ENCODE assay signal across 8 cellular contexts in the genomic region with DNA sequence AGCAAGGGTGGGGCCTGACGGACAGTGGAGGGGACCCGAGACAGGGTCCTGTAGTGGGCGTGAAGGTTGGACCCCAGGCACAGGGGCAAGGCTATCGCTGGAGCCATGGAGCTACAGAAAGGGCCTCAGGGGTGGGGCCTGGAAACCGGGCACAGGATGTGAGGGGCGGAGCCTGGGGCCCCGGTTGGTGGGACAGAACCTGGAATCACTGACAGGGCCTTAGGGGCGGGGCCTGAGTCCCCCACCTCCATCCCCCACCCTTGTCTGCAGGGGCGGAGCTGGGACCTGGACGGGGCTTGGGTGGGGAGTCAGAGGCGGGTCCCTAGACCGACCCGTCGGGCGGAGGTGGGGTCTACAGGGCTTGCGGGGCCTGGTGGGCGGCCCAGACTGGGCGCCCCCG. TPM values are rescaled to one million over a fixed set of nuclear protein-coding genes. Genes with fewer than 3 reads are reported as not detected.
DNase-seq lines count a peak whose midpoint lies in the region; ATAC-seq lines count a peak whose summit lies in the region.
"Had no signal": no experiment of that assay in that cellular context is flagged by ENCODE, and none has a peak within 500 bp of the region (broad histone marks: within the 10 kb centered on the region; RNA-seq: fewer than 3 reads in every experiment).

No MANE protein-coding gene starts in this region.

- intact Hi-C loops in sciatic nerve (cut with DNase I), result no loop called here

- H3K4me1 Mint-ChIP-seq in activated T-cell treated with anti-CD3 and anti-CD28 coated beads, Interleukin-2, amount 50 U/mL, for 24 hours (ENCODE audit: low read depth), result peaks cover 34% of the 10 kb centered on the region

- no peaks in the 10 kb centered on the region for H3K9me3 Mint-ChIP-seq in activated T-cell treated with anti-CD3 and anti-CD28 coated beads, Interleukin-2, amount 50 U/mL, for 24 hours

- DNase-seq in NCI-H1092 treated with DMSO at 0.1 percent for 48 hours (lab: John Stamatoyannopoulos, UW) (peak; percentile 28), hypothalamus (lab: John Stamatoyannopoulos, UW) (peak in 28 of 51 donors; percentile 6 to 55 (median 32)), sciatic nerve (ENCODE audit: low spot score) (peak; percentile 85), RPMI8226 (no peak)
- peak; percentile 60 for DNase-seq in activated T-cell treated with anti-CD3 and anti-CD28 coated beads, Interleukin-2, amount 50 U/mL, for 24 hours

- H3K27me3 Mint-ChIP-seq in activated T-cell treated with anti-CD3 and anti-CD28 coated beads, Interleukin-2, amount 50 U/mL, for 24 hours, result no peaks in the 10 kb centered on the region

- H3K4me3 Mint-ChIP-seq in activated T-cell treated with anti-CD3 and anti-CD28 coated beads, Interleukin-2, amount 50 U/mL, for 24 hours, result no peak overlapping the region

- ATAC-seq in sciatic nerve, result peak; percentile 80
- ATAC-seq in GM18511 (IDR thresholded peaks at IDR 0.05; ENCODE audit: unreplicated experiment), result no peak
- no peak for ATAC-seq in GM19452 (IDR thresholded peaks at IDR 0.05; ENCODE audit: unreplicated experiment)

- H3K36me3 Mint-ChIP-seq in activated T-cell treated with anti-CD3 and anti-CD28 coated beads, Interleukin-2, amount 50 U/mL, for 24 hours (ENCODE audit: low read depth), result peaks cover 36% of the 10 kb centered on the region

- no peak overlapping the region for H3K27ac Mint-ChIP-seq in activated T-cell treated with anti-CD3 and anti-CD28 coated beads, Interleukin-2, amount 50 U/mL, for 24 hours

RNA-seq across cellular contexts. Expression of a gene that starts 26.0 kb away (rescaled TPM):
- 24.7 TPM for total RNA-seq in sciatic nerve

RNA-seq across cellular contexts. Expression of a gene that starts 27.8 kb away (rescaled TPM):
- 16.1 TPM for total RNA-seq in sciatic nerve

RNA-seq across cellular contexts. Expression of a gene that starts 40.1 kb away (rescaled TPM):
- 17.8 TPM for total RNA-seq in sciatic nerve

RNA-seq across cellular contexts. Expression of a gene that starts 49.6 kb away (rescaled TPM):
- total RNA-seq in sciatic nerve, result not detected
- total RNA-seq: LHCN-M2 had no signal

RNA-seq across cellular contexts. Expression of a gene that starts 53.3 kb away (rescaled TPM):
- total RNA-seq in sciatic nerve, result 5.7 TPM
